In the genomic region with DNA sequence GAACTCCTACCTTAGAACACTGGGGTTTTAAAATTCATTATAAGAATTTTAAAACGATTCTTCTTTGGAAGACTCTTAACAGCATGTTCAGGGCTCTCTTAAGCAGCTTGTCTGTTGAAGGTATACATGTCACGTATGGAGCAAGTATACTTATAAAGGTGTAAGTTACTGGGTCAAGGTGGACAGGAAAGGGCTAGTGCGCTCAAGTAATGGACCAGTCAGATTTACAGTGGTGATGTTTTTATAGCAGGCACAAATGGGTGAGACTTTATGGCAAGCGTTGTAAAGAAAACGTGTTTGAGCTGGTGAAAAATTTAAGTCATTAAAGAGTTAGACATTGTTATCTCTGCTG, we compare ENCODE assay signal across 20 cellular contexts. TPM values are rescaled to one million over a fixed set of nuclear protein-coding genes. Genes with fewer than 3 reads are reported as not detected.
DNase-seq lines count a peak whose midpoint lies in the region; ATAC-seq, FAIRE-seq and TF ChIP-seq lines count a peak whose summit lies in the region.
"Had no signal": no experiment of that assay in that cellular context is flagged by ENCODE, and none has a peak within 500 bp of the region (broad histone marks: within the 10 kb centered on the region; RNA-seq: fewer than 3 reads in every experiment).

No MANE protein-coding gene starts in this region.

- dilution Hi-C loops in endothelial cell of umbilical vein (cut with MboI; ENCODE audit: extremely low pct_ligation_motif_present, low sequenced_read_pairs): no loop called here

- peak overlapping the region; percentile 28 for H3K4me3 Mint-ChIP-seq in nephron progenitor cell
- H3K4me3 Mint-ChIP-seq in natural killer cell treated with Interleukin-12 subunit alpha and Interleukin-12 subunit beta and Interleukin-15 and Interleukin-18, amount 100 ng/mL, for 72 hours: no peak overlapping the region
- H3K4me3 Mint-ChIP-seq: CD4-positive, CD25-positive, alpha-beta regulatory T cell had no signal

- H3K9me3 Mint-ChIP-seq in nephron progenitor cell: no peaks in the 10 kb centered on the region
- H3K9me3 Mint-ChIP-seq in natural killer cell treated with Interleukin-12 subunit alpha and Interleukin-12 subunit beta and Interleukin-15 and Interleukin-18, amount 100 ng/mL, for 72 hours: no peaks in the 10 kb centered on the region

- H3K27ac ChIP-seq in endothelial cell of umbilical vein (ENCODE audit: insufficient read depth, low read depth, low read length): no peak overlapping the region
- H3K27ac ChIP-seq: GM23248 had no signal

- ATAC-seq in GM21447 (IDR thresholded peaks at IDR 0.05; ENCODE audit: unreplicated experiment) (no peak), HG03135 (IDR thresholded peaks at IDR 0.05; ENCODE audit: unreplicated experiment) (no peak)
- no peak for ATAC-seq in natural killer cell treated with Interleukin-12 subunit alpha and Interleukin-12 subunit beta and Interleukin-15 and Interleukin-18, amount 100 ng/mL, for 72 hours
- ATAC-seq: HCT116, SK-N-SH treated with all-trans-retinoic acid at 6 μM for 48 hours had no signal

- TF ChIP-seq POLR2A in endothelial cell of umbilical vein (IDR thresholded peaks at IDR 0.05; ENCODE audit: low read depth, low read length): no peak

- peaks cover 35% of the 10 kb centered on the region for H4K20me1 ChIP-seq in Loucy (ENCODE audit: insufficient read depth, low read length, poor library complexity, severe bottlenecking)
- no peaks in the 10 kb centered on the region for H4K20me1 ChIP-seq in endothelial cell of umbilical vein (replicated peaks; ENCODE audit: control insufficient read depth, extremely low read depth, insufficient read depth, low read length)

- H3F3A ChIP-seq in Loucy (ENCODE audit: low read depth): 0 out of 2 replicates have a peak, but pooled peaks cover 3% of the 10 kb centered on the region

- H3K9me3 ChIP-seq in Loucy (ENCODE audit: insufficient read depth, low read depth, low read length): no peaks in the 10 kb centered on the region
- no peaks in the 10 kb centered on the region for H3K9me3 ChIP-seq in endothelial cell of umbilical vein (replicated peaks; ENCODE audit: control insufficient read depth, insufficient read depth, low read length)
- H3K9me3 ChIP-seq: Peyer's patch had no signal

- H3K9me1 ChIP-seq in endothelial cell of umbilical vein (replicated peaks; ENCODE audit: control insufficient read depth, extremely low read depth, insufficient read depth, low read length): no peaks in the 10 kb centered on the region

- peak overlapping the region; percentile 76 for H3K4me2 ChIP-seq in Loucy (ENCODE audit: low read depth, low read length, poor library complexity, severe bottlenecking)
- H3K4me2 ChIP-seq in endothelial cell of umbilical vein (ENCODE audit: insufficient read depth, low read length): no peak overlapping the region

- peak; percentile 8 for FAIRE-seq in endothelial cell of umbilical vein (lab: Jason Lieb, UNC)

- H3K79me2 ChIP-seq in Loucy (ENCODE audit: insufficient read depth, low read length) (peaks cover 99% of the 10 kb centered on the region), endothelial cell of umbilical vein (ENCODE audit: control insufficient read depth, insufficient read depth, low read length) (peaks cover 11% of the 10 kb centered on the region)

- peaks cover 66% of the 10 kb centered on the region for H3K4me1 Mint-ChIP-seq in nephron progenitor cell
- peaks cover 0 to 2% of the 10 kb centered on the region in 2 donors for H3K4me1 Mint-ChIP-seq in natural killer cell treated with Interleukin-12 subunit alpha and Interleukin-12 subunit beta and Interleukin-15 and Interleukin-18, amount 100 ng/mL, for 72 hours (ENCODE audit: low read depth in 2 of 2)

- peak overlapping the region; percentile 59 for H3K4me3 ChIP-seq in Loucy (ENCODE audit: low read length, poor library complexity, severe bottlenecking)
- H3K4me3 ChIP-seq in endothelial cell of umbilical vein (replicated peaks in 1 of 3; ENCODE audit: insufficient read depth in 1 of 3, low read depth in 1 of 3, low read length in 3 of 3): no peak overlapping the region
- H3K4me3 ChIP-seq: GM23248, Peyer's patch had no signal

- CTCF ChIA-PET in endothelial cell of umbilical vein (lab: Charles Lee): interaction anchor here (1.0 kb wide), 1 partner anchor 40 kb away, joined by 3 read pairs; no protein-coding TSS in a partner anchor

- no peak overlapping the region for H2AFZ ChIP-seq in Loucy (ENCODE audit: low read length)
- no peak overlapping the region for H2AFZ ChIP-seq in endothelial cell of umbilical vein (ENCODE audit: low read depth, low read length)
- H2AFZ ChIP-seq: GM23248 had no signal

- no peaks in the 10 kb centered on the region for H3K9me2 ChIP-seq in Loucy (replicated peaks; ENCODE audit: low read depth, low read length)

- no TSS peak for BruUV-seq in endothelial cell of umbilical vein (replicated peaks; lab: Mats Ljungman, UMichigan)

- H3K27me3 ChIP-seq in Loucy (ENCODE audit: insufficient read depth, low read length, poor library complexity, severe bottlenecking): no peaks in the 10 kb centered on the region
- H3K27me3 ChIP-seq in endothelial cell of umbilical vein (ENCODE audit: control insufficient read depth in 2 of 2, insufficient read depth in 2 of 2, low read length in 2 of 2): no peaks in the 10 kb centered on the region
- H3K27me3 ChIP-seq: Peyer's patch had no signal

- H3K36me3 ChIP-seq in Loucy (ENCODE audit: insufficient read depth, low read length): no peaks in the 10 kb centered on the region
- no peaks in the 10 kb centered on the region for H3K36me3 ChIP-seq in endothelial cell of umbilical vein (ENCODE audit: control insufficient read depth in 2 of 2, extremely low read depth in 1 of 2, insufficient read depth in 2 of 2, low read length in 2 of 2)
- H3K36me3 ChIP-seq: Peyer's patch had no signal

- TF ChIP-seq CTCF in Loucy (conservative IDR thresholded peaks at IDR 0.05; ENCODE audit: low read length): no peak
- no peak for TF ChIP-seq CTCF in endothelial cell of umbilical vein (IDR thresholded peaks at IDR 0.05; ENCODE audit: extremely low read depth in 1 of 2, insufficient read depth in 1 of 2, low read depth in 1 of 2, low read length in 2 of 2)
- TF ChIP-seq CTCF in nephron progenitor cell (IDR thresholded peaks at IDR 0.05): no peak

- intact Hi-C loops in endothelial cell of umbilical vein (cut with micrococcal nuclease): no loop called here

- peaks cover 2% of the 10 kb centered on the region for H3K27me3 Mint-ChIP-seq in nephron progenitor cell (ENCODE audit: low read depth, poor library complexity)
- no peaks in the 10 kb centered on the region for H3K27me3 Mint-ChIP-seq in natural killer cell treated with Interleukin-12 subunit alpha and Interleukin-12 subunit beta and Interleukin-15 and Interleukin-18, amount 100 ng/mL, for 72 hours
- H3K27me3 Mint-ChIP-seq: CD4-positive, CD25-positive, alpha-beta regulatory T cell had no signal

- H3K27ac Mint-ChIP-seq in nephron progenitor cell: peak overlapping the region; percentile 70
- H3K27ac Mint-ChIP-seq in natural killer cell treated with Interleukin-12 subunit alpha and Interleukin-12 subunit beta and Interleukin-15 and Interleukin-18, amount 100 ng/mL, for 72 hours: no peak overlapping the region
- H3K27ac Mint-ChIP-seq: CD4-positive, CD25-positive, alpha-beta regulatory T cell had no signal

- H3K36me3 Mint-ChIP-seq in nephron progenitor cell (ENCODE audit: low read depth): no peaks in the 10 kb centered on the region
- no peaks in the 10 kb centered on the region for H3K36me3 Mint-ChIP-seq in natural killer cell treated with Interleukin-12 subunit alpha and Interleukin-12 subunit beta and Interleukin-15 and Interleukin-18, amount 100 ng/mL, for 72 hours
- H3K36me3 Mint-ChIP-seq: CD4-positive, CD25-positive, alpha-beta regulatory T cell had no signal

- POLR2A ChIA-PET in endothelial cell of umbilical vein (lab: Charles Lee): no interaction called here

- H3K4me1 ChIP-seq in Loucy (ENCODE audit: insufficient read depth, low read length, poor library complexity, severe bottlenecking) (peaks cover 73% of the 10 kb centered on the region), endothelial cell of umbilical vein (ENCODE audit: control insufficient read depth, extremely low read depth, insufficient read depth, low read length) (no peaks in the 10 kb centered on the region)

- no peak for DNase-seq in endothelial cell of umbilical vein (ENCODE audit: low read depth, low spot score)
- no peak for DNase-seq in nephron progenitor cell
- DNase-seq in NCI-H510A treated with DMSO at 0.1 percent for 48 hours (lab: John Stamatoyannopoulos, UW): no peak
- DNase-seq in natural killer cell treated with Interleukin-12 subunit alpha and Interleukin-12 subunit beta and Interleukin-15 and Interleukin-18, amount 100 ng/mL, for 72 hours (ENCODE audit: low spot score): no peak
- DNase-seq: CD4-positive, CD25-positive, alpha-beta regulatory T cell; COR-L47; DMS79; GM23248; KBM-7; NCI-H1092 treated with DMSO at 0.1 percent for 48 hours; NCI-H1436 treated with DMSO at 0.1 percent for 48 hours; NCI-H2227 treated with DMSO at 0.1 percent for 48 hours; NCI-H774; NK-92 treated with Interleukin-12 subunit alpha and Interleukin-12 subunit beta, amount 100 ng/mL, for 24 hours; Peyer's patch had no signal

- H3K9ac ChIP-seq in Loucy (ENCODE audit: low read depth, low read length, poor library complexity, severe bottlenecking) (peak overlapping the region; percentile 41), endothelial cell of umbilical vein (replicated peaks; ENCODE audit: extremely low read depth, insufficient read depth, low read length) (no peak overlapping the region)
- H3K9ac ChIP-seq: GM23248 had no signal

TF ChIP-seq in endothelial cell of umbilical vein, 7 proteins besides CTCF, POLR2A, EP300 and RAD21 (continues in another document):
- TF ChIP-seq, protein P1, sequence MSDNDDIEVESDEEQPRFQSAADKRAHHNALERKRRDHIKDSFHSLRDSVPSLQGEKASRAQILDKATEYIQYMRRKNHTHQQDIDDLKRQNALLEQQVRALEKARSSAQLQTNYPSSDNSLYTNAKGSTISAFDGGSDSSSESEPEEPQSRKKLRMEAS (IDR thresholded peaks at IDR 0.05; ENCODE audit: insufficient read depth, insufficient read length): no peak
- TF ChIP-seq POLR2AphosphoS5 (IDR thresholded peaks at IDR 0.05; ENCODE audit: insufficient read depth, low read depth, low read length): no peak
- TF ChIP-seq MYC (IDR thresholded peaks at IDR 0.05; ENCODE audit: low read depth, low read length): no peak
- TF ChIP-seq FOS (IDR thresholded peaks at IDR 0.05; ENCODE audit: borderline replicate concordance, insufficient read depth, low read length): no peak

RNA-seq across cellular contexts. Expression of a gene that starts 7.9 kb away (rescaled TPM):
- 35.3 and 37.7 TPM in 2 replicates for total RNA-seq in endothelial cell of umbilical vein
- polyA plus RNA-seq in endothelial cell of umbilical vein: 11.5 and 16.1 TPM in 2 replicates
- 11.7 and 11.9 TPM in 2 replicates for polyA plus RNA-seq in endothelial cell of umbilical vein (2011; cell fraction: cytosol; rRNA removed)
- 7.6 and 7.7 TPM in 2 replicates for polyA plus RNA-seq in endothelial cell of umbilical vein (2011; cell fraction: nucleus; rRNA removed)
- polyA plus RNA-seq in endothelial cell of umbilical vein (2012): 22.3 and 33.0 TPM in 2 replicates
- 94.4 and 104 TPM in 2 replicates for polyA minus RNA-seq in endothelial cell of umbilical vein
- polyA minus RNA-seq in endothelial cell of umbilical vein (2011; cell fraction: cytosol; rRNA and poly(A)+ RNA removed): 23.4 TPM
- polyA minus RNA-seq in endothelial cell of umbilical vein (2011; cell fraction: nucleus; rRNA and poly(A)+ RNA removed): 21.3 and 36.9 TPM in 2 replicates
- 1 to 10 TPM; 6.5 to 8.4 TPM for total RNA-seq in natural killer cell treated with Interleukin-12 subunit alpha and Interleukin-12 subunit beta and Interleukin-15 and Interleukin-18, amount 100 ng/mL, for 72 hours
